15 cellular contexts compared by ENCODE assay signal in the genomic region with DNA sequence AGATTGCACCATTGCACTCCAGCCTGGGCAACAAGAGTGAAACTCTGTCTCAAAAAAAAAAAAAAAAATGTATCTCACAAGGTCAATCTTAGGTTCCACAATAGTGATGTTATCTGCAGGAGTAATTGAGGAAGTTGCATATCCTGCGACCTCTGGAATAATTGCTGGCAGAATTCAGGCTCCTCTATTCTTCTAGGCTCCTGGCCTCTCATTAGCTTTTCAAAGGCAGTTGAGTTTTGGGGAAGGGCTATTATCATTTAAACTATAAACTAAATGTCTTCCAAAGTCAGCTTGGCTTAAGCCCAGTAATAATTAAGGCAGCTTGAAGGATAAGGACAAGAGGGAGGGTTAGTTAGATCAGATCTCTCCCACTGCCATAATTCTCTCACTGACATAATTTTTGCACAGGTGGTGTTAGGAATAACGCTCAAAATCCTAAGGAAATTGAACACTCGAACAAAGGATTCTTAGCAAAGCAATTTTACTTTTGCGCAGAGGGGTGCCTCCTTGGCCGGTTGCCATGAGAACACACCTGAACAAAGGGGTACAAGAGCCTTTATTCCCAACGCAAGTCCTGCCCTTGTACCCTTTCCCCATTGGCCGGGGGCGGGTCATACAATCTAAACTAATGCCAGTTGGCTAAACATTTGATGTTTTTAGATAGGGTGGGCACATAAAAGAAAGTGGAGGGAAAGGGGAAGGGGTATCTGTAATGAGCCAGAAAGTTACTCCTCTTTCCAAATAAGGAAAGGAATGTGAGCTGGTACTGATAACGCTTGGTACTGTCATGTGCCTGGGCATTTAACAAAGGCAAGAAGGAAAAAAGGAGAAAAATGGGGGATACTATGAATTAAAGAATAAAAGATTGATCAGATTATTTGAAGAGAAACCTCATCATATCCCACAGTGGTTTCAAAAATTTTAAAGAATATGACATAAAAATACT.
DNase-seq lines count a peak whose midpoint lies in the region; ATAC-seq and TF ChIP-seq lines count a peak whose summit lies in the region.
"Had no signal": no experiment of that assay in that cellular context is flagged by ENCODE, and none has a peak within 500 bp of the region (broad histone marks: within the 10 kb centered on the region; RNA-seq: fewer than 3 reads in every experiment).

No MANE protein-coding gene starts in this region.

- CTCF ChIA-PET in WTC11 (lab: Charles Lee), result interaction anchor here (0.7 to 1.4 kb wide), 2 partner anchors 17 to 78 kb away, joined by 3 to 12 read pairs; no protein-coding TSS in a partner anchor
- CTCF ChIA-PET in PC-9 (lab: Charles Lee), result no interaction called here

- no peaks in the 10 kb centered on the region for H3F3A ChIP-seq in PC-9 (ENCODE audit: insufficient read depth, low read depth)

- H2BK20ac ChIP-seq in H9 (ENCODE audit: low read depth, low read length, poor library complexity, severe bottlenecking), result peak overlapping the region; percentile 95

- peak overlapping the region; percentile 71; the same call in 1 of the 2 replicates for H3K14ac ChIP-seq in H9 (ENCODE audit: insufficient read depth, low read length)

- no peak overlapping the region for H3K23ac ChIP-seq in H9 (ENCODE audit: insufficient read length, low read depth, low read length)

- H3K4me3 Mint-ChIP-seq in H9 (no peak overlapping the region; a peak in 1 of 5 replicates), WTC11 (peak overlapping the region; percentile 38), immature natural killer cell (no peak overlapping the region)

- H3K4me1 ChIP-seq in H9 (ENCODE audit: insufficient read depth, low read length), result peaks cover 14% of the 10 kb centered on the region; the same call in 1 of the 2 replicates
- peaks cover 6% of the 10 kb centered on the region; the same call in 1 of the 2 replicates for H3K4me1 ChIP-seq in PC-9 (replicated peaks; ENCODE audit: insufficient read depth)

- no peak overlapping the region for H2BK12ac ChIP-seq in H9 (ENCODE audit: insufficient read length, low read depth, low read length)

- ATAC-seq in WTC11 (peak; percentile 84), GM21515 (IDR thresholded peaks at IDR 0.05; ENCODE audit: unreplicated experiment) (no peak)

- no peak overlapping the region for H4K91ac ChIP-seq in H9 (ENCODE audit: insufficient read length, low read depth, low read length)

- BruUV-seq in PC-9 (replicated peaks; lab: Mats Ljungman, UMichigan), result no TSS peak

- no peaks in the 10 kb centered on the region for H3K36me3 ChIP-seq in PC-9 (ENCODE audit: low read depth)

- H3K27me3 ChIP-seq in H9 (ENCODE audit: insufficient read depth, low read length), result no peaks in the 10 kb centered on the region
- H3K27me3 ChIP-seq in PC-9 (ENCODE audit: insufficient read depth, low read depth), result peaks cover 12% of the 10 kb centered on the region; the same call in 1 of the 2 replicates

- H3K27me3 Mint-ChIP-seq in H9 (ENCODE audit: low read depth), result peaks cover 5% of the 10 kb centered on the region
- peaks cover 3% of the 10 kb centered on the region for H3K27me3 Mint-ChIP-seq in WTC11 (ENCODE audit: low read depth)
- H3K27me3 Mint-ChIP-seq in immature natural killer cell (ENCODE audit: low read depth in 3 of 3), result peaks cover 0 to 11% (median 2%) of the 10 kb centered on the region in 3 donors

- H3K4me2 ChIP-seq in H9 (ENCODE audit: insufficient read depth, insufficient read length, low read length) (peak overlapping the region; percentile 43), PC-9 (no peak overlapping the region)

- H3K4ac ChIP-seq in H9 (ENCODE audit: low read depth, low read length), result peak overlapping the region; percentile 87; the same call in 1 of the 2 replicates

- H2AK5ac ChIP-seq in H9 (ENCODE audit: insufficient read length, low read length), result no peak overlapping the region

- H3K36me3 Mint-ChIP-seq in H9 (ENCODE audit: insufficient read depth in 1 of 3, low read depth in 3 of 3) (peaks cover 8 to 28% (median 26%) of the 10 kb centered on the region in 3 experiments), WTC11 (peaks cover 29% of the 10 kb centered on the region), immature natural killer cell (no peaks in the 10 kb centered on the region)

- H4K20me1 ChIP-seq in H9 (ENCODE audit: control insufficient read depth, insufficient read depth, insufficient read length) (no peaks in the 10 kb centered on the region), PC-9 (ENCODE audit: insufficient read depth) (no peaks in the 10 kb centered on the region)

- no peak overlapping the region for H2BK5ac ChIP-seq in H9 (ENCODE audit: insufficient read length, low read length)

- H2BK15ac ChIP-seq in H9 (ENCODE audit: low read depth, low read length), result no peak overlapping the region

- H3K4me1 Mint-ChIP-seq in H9 (peaks cover 41 to 57% of the 10 kb centered on the region in 2 experiments), WTC11 (peaks cover 74% of the 10 kb centered on the region), immature natural killer cell (no peaks in the 10 kb centered on the region)

- H3K27ac Mint-ChIP-seq in H9, result peak overlapping the region; percentile 95 to 98 (median 97)
- H3K27ac Mint-ChIP-seq in WTC11, result peak overlapping the region; percentile 80
- H3K27ac Mint-ChIP-seq in immature natural killer cell, result no peak overlapping the region

- H3K27ac ChIP-seq in H9 (ENCODE audit: insufficient read length, low read depth, low read length) (peak overlapping the region; percentile 85), PC-9 (no peak overlapping the region)
- H3K27ac ChIP-seq: C4-2B had no signal

- no peak for TF ChIP-seq CTCF in H9 (conservative IDR thresholded peaks at IDR 0.05)
- TF ChIP-seq CTCF in NB4 (IDR thresholded peaks at IDR 0.05; ENCODE audit: low read depth, low read length), result no peak
- no peak for TF ChIP-seq CTCF in WTC11 (IDR thresholded peaks at IDR 0.05)
- no peak for TF ChIP-seq CTCF in lower leg skin (IDR thresholded peaks at IDR 0.05)
- no peak for TF ChIP-seq CTCF in PC-9 (conservative IDR thresholded peaks at IDR 0.05)

- H3K9me3 ChIP-seq in H9 (ENCODE audit: control insufficient read depth, low read depth, low read length) (no peaks in the 10 kb centered on the region), PC-9 (ENCODE audit: insufficient read depth, low read depth) (no peaks in the 10 kb centered on the region)

- H4K5ac ChIP-seq in H9 (ENCODE audit: insufficient read length, low read depth, low read length), result no peak overlapping the region

- no peak overlapping the region for H3K56ac ChIP-seq in H9 (ENCODE audit: insufficient read length, low read depth, low read length)

- H3K9me2 ChIP-seq in PC-9 (ENCODE audit: insufficient read depth), result no peaks in the 10 kb centered on the region

- H3K9me3 Mint-ChIP-seq in H9, result peaks cover 26 to 28% of the 10 kb centered on the region in 2 experiments
- peaks cover 28% of the 10 kb centered on the region for H3K9me3 Mint-ChIP-seq in WTC11
- peaks cover 0 to 4% (median 0%) of the 10 kb centered on the region in 6 donors for H3K9me3 Mint-ChIP-seq in immature natural killer cell

- H3K79me1 ChIP-seq in H9 (ENCODE audit: insufficient read depth, low read depth, low read length, poor library complexity, severe bottlenecking), result no peaks in the 10 kb centered on the region

- H3K9ac ChIP-seq in H9 (ENCODE audit: extremely low read depth, insufficient read length, low read length), result no peak overlapping the region

- H2BK120ac ChIP-seq in H9 (ENCODE audit: low read depth, low read length, poor library complexity, severe bottlenecking), result peak overlapping the region; percentile 100

- no CpG with 5 or more reads among the region's 9 CpGs for WGBS in H9 (ENCODE audit: extremely low coverage, insufficient read length, low lambda C conversion rate)
- 62 to 67% methylated on average over 9 of the region's 9 CpGs for WGBS in lower leg skin, 2 donors

- intact Hi-C loops in lower leg skin (cut with DNase I; ENCODE audit: low total_unique reads) (no loop called here), PC-9 (cut with micrococcal nuclease; ENCODE audit: unreplicated experiment) (no loop called here)

- no peaks in the 10 kb centered on the region for H3K79me2 ChIP-seq in H9 (ENCODE audit: insufficient read depth, low read length)
- no peaks in the 10 kb centered on the region for H3K79me2 ChIP-seq in PC-9 (ENCODE audit: low read depth)

- H3K4me3 ChIP-seq in NB4 (ENCODE audit: low read depth, low read length), result no peak overlapping the region
- no peak overlapping the region for H3K4me3 ChIP-seq in lower leg skin (ENCODE audit: low read depth, poor library complexity, severe bottlenecking)
- H3K4me3 ChIP-seq in PC-9, result no peak overlapping the region

- POLR2A ChIA-PET in WTC11 (lab: Charles Lee), result interaction anchor here (0.8 to 1.5 kb wide), 2 partner anchors 9 to 107 kb away, joined by 3 to 5 read pairs; a partner anchor contains a TSS
- POLR2A ChIA-PET in PC-9 (lab: Charles Lee; ENCODE audit: unreplicated experiment), result no interaction called here

- H2AFZ ChIP-seq in H9 (ENCODE audit: low read length) (peak overlapping the region; percentile 91), PC-9 (no peak overlapping the region)

- H3K18ac ChIP-seq in H9 (ENCODE audit: insufficient read length, low read depth, low read length), result peak overlapping the region; percentile 74

- no peak overlapping the region for H4K8ac ChIP-seq in H9 (replicated peaks; ENCODE audit: insufficient read length, low read depth, low read length)

- peak overlapping the region; percentile 100 for H3T11ph ChIP-seq in H9 (ENCODE audit: low read length)

- peak; percentile 62 for DNase-seq in H9
- peak; percentile 6 for DNase-seq in NB4 (ENCODE audit: low read depth)
- DNase-seq in WTC11 (ENCODE audit: low spot score), result peak; percentile 24
- DNase-seq in iPS-NIHi11 (ENCODE audit: low spot score), result peak; percentile 21
- no peak for DNase-seq in lower leg skin (ENCODE audit: low spot score in 2 of 2)
- no peak for DNase-seq in immature natural killer cell
- DNase-seq in PC-9, result no peak
- DNase-seq: NCI-H1436 treated with DMSO at 0.1 percent for 48 hours, NCI-H2029 treated with DMSO at 0.1 percent for 48 hours, NCI-H2171 treated with DMSO at 0.1 percent for 48 hours, NCI-H510A, RPMI8226, SIG-M5 had no signal

- no peaks in the 10 kb centered on the region for H3K23me2 ChIP-seq in H9 (ENCODE audit: insufficient read length, low read depth, low read length, poor library complexity, severe bottlenecking)

- TF ChIP-seq POLR2A in NB4 (IDR thresholded peaks at IDR 0.05; ENCODE audit: extremely low read depth, insufficient read length) (no peak), lower leg skin (IDR thresholded peaks at IDR 0.05) (no peak)

TF ChIP-seq in WTC11, 78 proteins besides CTCF, POLR2A, EP300 and RAD21 (continues in another document):
- TF ChIP-seq, protein P1, sequence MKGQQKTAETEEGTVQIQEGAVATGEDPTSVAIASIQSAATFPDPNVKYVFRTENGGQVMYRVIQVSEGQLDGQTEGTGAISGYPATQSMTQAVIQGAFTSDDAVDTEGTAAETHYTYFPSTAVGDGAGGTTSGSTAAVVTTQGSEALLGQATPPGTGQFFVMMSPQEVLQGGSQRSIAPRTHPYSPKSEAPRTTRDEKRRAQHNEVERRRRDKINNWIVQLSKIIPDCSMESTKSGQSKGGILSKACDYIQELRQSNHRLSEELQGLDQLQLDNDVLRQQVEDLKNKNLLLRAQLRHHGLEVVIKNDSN (CRISPR knock-in tag; IDR thresholded peaks at IDR 0.05), result no peak
- TF ChIP-seq, protein P2, sequence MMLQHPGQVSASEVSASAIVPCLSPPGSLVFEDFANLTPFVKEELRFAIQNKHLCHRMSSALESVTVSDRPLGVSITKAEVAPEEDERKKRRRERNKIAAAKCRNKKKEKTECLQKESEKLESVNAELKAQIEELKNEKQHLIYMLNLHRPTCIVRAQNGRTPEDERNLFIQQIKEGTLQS (CRISPR knock-in tag; conservative IDR thresholded peaks at IDR 0.05), result no peak

Comparison
In these comparisons a context has a peak if more than half of its experiments do, and no peak if none do; other contexts are left out.
1. DNase-seq: peak in H9 (single experiment), NB4 (single experiment), WTC11 (single experiment) and iPS-NIHi11 (single experiment); none in lower leg skin (0 of 2), immature natural killer cell (0 of 3) and PC-9 (0 of 2).
2. H3K27ac Mint-ChIP-seq: peak in H9 (3 of 3) and WTC11 (single experiment); none in immature natural killer cell (0 of 6).